In genomic region chr9:83343366-83343765, GRCh38 we compare ENCODE assay signal across 1 cellular context.
TF ChIP-seq lines count a peak whose summit lies in the region.

No MANE protein-coding gene starts in this region.

TF ChIP-seq in GM23338, 12 proteins besides CTCF, POLR2A, EP300 and RAD21 (continued from another document):
- TF ChIP-seq REST (IDR thresholded peaks at IDR 0.05; ENCODE audit: unreplicated experiment) (no peak), STAT1 (IDR thresholded peaks at IDR 0.05; ENCODE audit: unreplicated experiment) (no peak), NANOG (IDR thresholded peaks at IDR 0.05; ENCODE audit: borderline replicate concordance) (no peak), ZNF331 (CRISPR knock-in tag; IDR thresholded peaks at IDR 0.05; ENCODE audit: low read depth) (no peak), CREB1 (CRISPR knock-in tag; IDR thresholded peaks at IDR 0.05; ENCODE audit: low read depth) (no peak), POLR2AphosphoS5 (IDR thresholded peaks at IDR 0.05; ENCODE audit: low read depth) (no peak), EZH2phosphoT487 (IDR thresholded peaks at IDR 0.05; ENCODE audit: unreplicated experiment) (no peak), ETS1 (IDR thresholded peaks at IDR 0.05) (no peak), EZH2 (IDR thresholded peaks at IDR 0.05; ENCODE audit: low read depth, unreplicated experiment) (no peak), JUNB (IDR thresholded peaks at IDR 0.05; ENCODE audit: unreplicated experiment) (no peak)
- TF ChIP-seq, protein P1, sequence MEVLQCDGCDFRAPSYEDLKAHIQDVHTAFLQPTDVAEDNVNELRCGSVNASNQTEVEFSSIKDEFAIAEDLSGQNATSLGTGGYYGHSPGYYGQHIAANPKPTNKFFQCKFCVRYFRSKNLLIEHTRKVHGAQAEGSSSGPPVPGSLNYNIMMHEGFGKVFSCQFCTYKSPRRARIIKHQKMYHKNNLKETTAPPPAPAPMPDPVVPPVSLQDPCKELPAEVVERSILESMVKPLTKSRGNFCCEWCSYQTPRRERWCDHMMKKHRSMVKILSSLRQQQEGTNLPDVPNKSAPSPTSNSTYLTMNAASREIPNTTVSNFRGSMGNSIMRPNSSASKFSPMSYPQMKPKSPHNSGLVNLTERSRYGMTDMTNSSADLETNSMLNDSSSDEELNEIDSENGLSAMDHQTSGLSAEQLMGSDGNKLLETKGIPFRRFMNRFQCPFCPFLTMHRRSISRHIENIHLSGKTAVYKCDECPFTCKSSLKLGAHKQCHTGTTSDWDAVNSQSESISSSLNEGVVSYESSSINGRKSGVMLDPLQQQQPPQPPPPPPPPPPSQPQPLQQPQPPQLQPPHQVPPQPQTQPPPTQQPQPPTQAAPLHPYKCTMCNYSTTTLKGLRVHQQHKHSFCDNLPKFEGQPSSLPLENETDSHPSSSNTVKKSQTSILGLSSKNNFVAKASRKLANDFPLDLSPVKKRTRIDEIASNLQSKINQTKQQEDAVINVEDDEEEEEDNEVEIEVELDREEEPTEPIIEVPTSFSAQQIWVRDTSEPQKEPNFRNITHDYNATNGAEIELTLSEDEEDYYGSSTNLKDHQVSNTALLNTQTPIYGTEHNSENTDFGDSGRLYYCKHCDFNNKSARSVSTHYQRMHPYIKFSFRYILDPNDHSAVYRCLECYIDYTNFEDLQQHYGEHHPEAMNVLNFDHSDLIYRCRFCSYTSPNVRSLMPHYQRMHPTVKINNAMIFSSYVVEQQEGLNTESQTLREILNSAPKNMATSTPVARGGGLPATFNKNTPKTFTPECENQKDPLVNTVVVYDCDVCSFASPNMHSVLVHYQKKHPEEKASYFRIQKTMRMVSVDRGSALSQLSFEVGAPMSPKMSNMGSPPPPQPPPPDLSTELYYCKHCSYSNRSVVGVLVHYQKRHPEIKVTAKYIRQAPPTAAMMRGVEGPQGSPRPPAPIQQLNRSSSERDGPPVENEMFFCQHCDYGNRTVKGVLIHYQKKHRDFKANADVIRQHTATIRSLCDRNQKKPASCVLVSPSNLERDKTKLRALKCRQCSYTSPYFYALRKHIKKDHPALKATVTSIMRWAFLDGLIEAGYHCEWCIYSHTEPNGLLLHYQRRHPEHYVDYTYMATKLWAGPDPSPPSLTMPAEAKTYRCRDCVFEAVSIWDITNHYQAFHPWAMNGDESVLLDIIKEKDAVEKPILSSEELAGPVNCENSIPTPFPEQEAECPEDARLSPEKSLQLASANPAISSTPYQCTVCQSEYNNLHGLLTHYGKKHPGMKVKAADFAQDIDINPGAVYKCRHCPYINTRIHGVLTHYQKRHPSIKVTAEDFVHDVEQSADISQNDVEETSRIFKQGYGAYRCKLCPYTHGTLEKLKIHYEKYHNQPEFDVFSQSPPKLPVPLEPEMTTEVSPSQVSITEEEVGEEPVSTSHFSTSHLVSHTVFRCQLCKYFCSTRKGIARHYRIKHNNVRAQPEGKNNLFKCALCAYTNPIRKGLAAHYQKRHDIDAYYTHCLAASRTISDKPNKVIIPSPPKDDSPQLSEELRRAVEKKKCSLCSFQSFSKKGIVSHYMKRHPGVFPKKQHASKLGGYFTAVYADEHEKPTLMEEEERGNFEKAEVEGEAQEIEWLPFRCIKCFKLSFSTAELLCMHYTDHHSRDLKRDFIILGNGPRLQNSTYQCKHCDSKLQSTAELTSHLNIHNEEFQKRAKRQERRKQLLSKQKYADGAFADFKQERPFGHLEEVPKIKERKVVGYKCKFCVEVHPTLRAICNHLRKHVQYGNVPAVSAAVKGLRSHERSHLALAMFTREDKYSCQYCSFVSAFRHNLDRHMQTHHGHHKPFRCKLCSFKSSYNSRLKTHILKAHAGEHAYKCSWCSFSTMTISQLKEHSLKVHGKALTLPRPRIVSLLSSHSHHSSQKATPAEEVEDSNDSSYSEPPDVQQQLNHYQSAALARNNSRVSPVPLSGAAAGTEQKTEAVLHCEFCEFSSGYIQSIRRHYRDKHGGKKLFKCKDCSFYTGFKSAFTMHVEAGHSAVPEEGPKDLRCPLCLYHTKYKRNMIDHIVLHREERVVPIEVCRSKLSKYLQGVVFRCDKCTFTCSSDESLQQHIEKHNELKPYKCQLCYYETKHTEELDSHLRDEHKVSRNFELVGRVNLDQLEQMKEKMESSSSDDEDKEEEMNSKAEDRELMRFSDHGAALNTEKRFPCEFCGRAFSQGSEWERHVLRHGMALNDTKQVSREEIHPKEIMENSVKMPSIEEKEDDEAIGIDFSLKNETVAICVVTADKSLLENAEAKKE (CRISPR knock-in tag; IDR thresholded peaks at IDR 0.05) = no peak
